In the genomic region with DNA sequence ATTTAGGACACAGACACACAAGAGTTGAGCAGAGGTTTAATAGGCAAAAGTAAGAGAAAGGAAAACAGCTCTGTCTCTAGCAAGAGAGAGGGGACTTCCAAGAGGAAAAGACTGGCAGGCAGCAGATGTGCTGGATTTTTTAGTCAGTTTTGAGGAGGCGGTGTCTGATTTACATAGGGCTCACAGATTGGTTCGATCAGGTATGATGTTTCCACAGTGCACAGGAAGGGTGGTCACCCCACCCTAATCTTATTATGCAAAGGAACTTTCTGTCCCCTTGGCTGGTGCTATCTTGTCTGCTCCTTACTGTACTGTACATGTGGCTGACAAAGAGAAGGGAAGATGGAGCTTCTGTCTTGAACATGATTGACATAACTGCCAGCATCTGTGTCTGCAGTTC, we compare ENCODE assay signal across 9 cellular contexts. TPM values are rescaled to one million over a fixed set of nuclear protein-coding genes. Genes with fewer than 3 reads are reported as not detected.
DNase-seq lines count a peak whose midpoint lies in the region; ATAC-seq, FAIRE-seq and TF ChIP-seq lines count a peak whose summit lies in the region.
"Had no signal": no experiment of that assay in that cellular context is flagged by ENCODE, and none has a peak within 500 bp of the region (broad histone marks: within the 10 kb centered on the region; RNA-seq: fewer than 3 reads in every experiment).

No MANE protein-coding gene starts in this region.

- no peaks in the 10 kb centered on the region for H3K27me3 Mint-ChIP-seq in WTC11 (ENCODE audit: low read depth)

- H3K14ac ChIP-seq in trophoblast cell (ENCODE audit: low read length): no peak overlapping the region

- no peak overlapping the region for H3K23ac ChIP-seq in trophoblast cell (ENCODE audit: low read length)

- H2AFZ ChIP-seq in trophoblast cell (ENCODE audit: insufficient read depth, low read length, poor library complexity): no peak overlapping the region

- WGBS in small intestine, 3 donors: 28 to 59% (median 52%) methylated on average over 2 of the region's 2 CpGs
- no CpG with 5 or more reads among the region's 2 CpGs for WGBS in trophoblast cell (ENCODE audit: extremely low coverage, insufficient coverage, insufficient read length)

- TF ChIP-seq CTCF in WTC11 (IDR thresholded peaks at IDR 0.05): no peak

- H3K18ac ChIP-seq in trophoblast cell (ENCODE audit: low read length): no peak overlapping the region

- no peak overlapping the region for H3K4me2 ChIP-seq in trophoblast cell (ENCODE audit: low read length)
- H3K4me2 ChIP-seq: A549 had no signal

- no peaks in the 10 kb centered on the region for H3K4me1 Mint-ChIP-seq in WTC11

- H3K79me2 ChIP-seq in trophoblast cell (ENCODE audit: control insufficient read depth, insufficient read depth, low read length, poor library complexity): no peaks in the 10 kb centered on the region

- H3K9me3 ChIP-seq in small intestine (ENCODE audit: control insufficient read depth, low read depth) (no peaks in the 10 kb centered on the region), trophoblast cell (ENCODE audit: insufficient read depth, low read depth, low read length) (no peaks in the 10 kb centered on the region)
- H3K9me3 ChIP-seq: A549 had no signal

- no peak overlapping the region for H2BK120ac ChIP-seq in trophoblast cell (ENCODE audit: insufficient read depth, low read length, poor library complexity)

- H2AK5ac ChIP-seq in trophoblast cell (ENCODE audit: low read length): no peak overlapping the region

- H3K4me1 ChIP-seq in small intestine (ENCODE audit: control insufficient read depth in 2 of 2, insufficient read depth in 1 of 2, low read depth in 1 of 2, low read length in 1 of 2) (peaks cover 3 to 4% of the 10 kb centered on the region in 2 donors), trophoblast cell (ENCODE audit: control insufficient read depth in 1 of 2, insufficient read depth in 2 of 2, low read length in 2 of 2) (no peaks in the 10 kb centered on the region)
- H3K4me1 ChIP-seq: A549 had no signal

- ATAC-seq in activated CD4-positive, CD25-positive, alpha-beta regulatory T cell treated with anti-CD3 and anti-CD28 coated beads, Interleukin-2, amount 50 U/mL, for 24 hours: peak; percentile 21 to 60
- ATAC-seq in HG02885 (IDR thresholded peaks at IDR 0.05; ENCODE audit: poor library complexity, unreplicated experiment): peak; percentile 76
- ATAC-seq in WTC11: no peak
- ATAC-seq: A549 had no signal

- H3K4me3 Mint-ChIP-seq in WTC11: no peak overlapping the region

- H3K27ac ChIP-seq in small intestine (ENCODE audit: low read depth in 1 of 2, low read length in 1 of 2) (peak overlapping the region; percentile 25 to 90), trophoblast cell (ENCODE audit: low read depth, low read length) (no peak overlapping the region)
- H3K27ac ChIP-seq: A549 had no signal

- H3K36me3 Mint-ChIP-seq in WTC11: peaks cover 56% of the 10 kb centered on the region

- no peaks in the 10 kb centered on the region for H3K79me1 ChIP-seq in trophoblast cell (ENCODE audit: low read length)

- no peak for FAIRE-seq in small intestine (lab: Jason Lieb, UNC)
- FAIRE-seq: A549 had no signal

- H3K4me3 ChIP-seq in small intestine (ENCODE audit: low read depth in 1 of 2, low read length in 2 of 2): no peak overlapping the region
- H3K4me3 ChIP-seq in trophoblast cell (ENCODE audit: low read depth, low read length): no peak overlapping the region
- H3K4me3 ChIP-seq: A549 had no signal

- H3K9ac ChIP-seq in trophoblast cell (ENCODE audit: low read length): no peak overlapping the region

- H3K27me3 ChIP-seq in small intestine (ENCODE audit: control insufficient read depth in 2 of 2, insufficient read depth in 2 of 2, low read length in 2 of 2): no peaks in the 10 kb centered on the region
- H3K27me3 ChIP-seq in trophoblast cell (ENCODE audit: insufficient read depth, low read length): no peaks in the 10 kb centered on the region

- peaks cover 17 to 22% of the 10 kb centered on the region in 2 donors for H3K36me3 ChIP-seq in small intestine (ENCODE audit: control insufficient read depth in 2 of 2, insufficient read depth in 2 of 2, low read length in 2 of 2)
- peaks cover 33 to 41% of the 10 kb centered on the region in 2 experiments for H3K36me3 ChIP-seq in trophoblast cell (ENCODE audit: control insufficient read depth in 1 of 2, insufficient read depth in 2 of 2, low read length in 2 of 2)

- no peak for DNase-seq in activated CD4-positive, CD25-positive, alpha-beta regulatory T cell (lab: John Stamatoyannopoulos, UW)
- DNase-seq in WTC11 (ENCODE audit: low spot score) (no peak), small intestine (peak; percentile 45), Kasumi-1 (lab: John Stamatoyannopoulos, UW) (no peak), trophoblast cell (no peak)
- no peak for DNase-seq in activated effector memory CD4-positive, alpha-beta T cell treated with anti-CD3 and anti-CD28 coated beads, Interleukin-2, amount 50 U/mL, for 16 hours

- H2BK5ac ChIP-seq in trophoblast cell (ENCODE audit: low read depth, low read length, poor library complexity): no peak overlapping the region

- CTCF ChIA-PET in WTC11 (lab: Charles Lee): no interaction called here

- no peak overlapping the region for H2BK12ac ChIP-seq in trophoblast cell (ENCODE audit: low read length)

- H4K91ac ChIP-seq in trophoblast cell (ENCODE audit: low read depth, low read length): no peak overlapping the region

- H4K8ac ChIP-seq in trophoblast cell (ENCODE audit: low read depth, low read length): no peak overlapping the region

- POLR2A ChIA-PET in WTC11 (lab: Charles Lee): no interaction called here

- H4K12ac ChIP-seq in trophoblast cell (ENCODE audit: low read depth, low read length): no peak overlapping the region

- H3K27ac Mint-ChIP-seq in WTC11: peak overlapping the region; percentile 55; the same call in 1 of the 2 replicates

- no peaks in the 10 kb centered on the region for H3K9me3 Mint-ChIP-seq in WTC11

- no peak overlapping the region for H3K4ac ChIP-seq in trophoblast cell (ENCODE audit: low read depth, low read length)

TF ChIP-seq in WTC11, 78 proteins besides CTCF, POLR2A, EP300 and RAD21:
- TF ChIP-seq ELF4 (CRISPR knock-in tag; IDR thresholded peaks at IDR 0.05; ENCODE audit: low read depth): no peak
TF ChIP-seq in WTC11: peak in this region for 0.

RNA-seq across cellular contexts. Expression of gene BFAR, which starts 25.3 kb away (rescaled TPM):
- 56.1 to 70.3 TPM (median 59.4 TPM) in 3 replicates for total RNA-seq in WTC11 (2021)
- 10 to 100 TPM; 38.9 to 45.1 (median 42.3) TPM for polyA plus RNA-seq in small intestine
- 49.8 and 52.2 TPM in 2 replicates for polyA plus RNA-seq in trophoblast cell (2013)

RNA-seq across cellular contexts. Expression of gene PARN, which starts 28.0 kb away (rescaled TPM):
- 37.7 to 39.4 TPM (median 38.5 TPM) in 3 replicates for total RNA-seq in WTC11 (2021)
- polyA plus RNA-seq in small intestine: 10 to 100 TPM; 11.1 to 16.3 (median 15.2) TPM
- 24.4 and 25.2 TPM in 2 replicates for polyA plus RNA-seq in trophoblast cell (2013)

RNA-seq across cellular contexts. Expression of gene PLA2G10, which starts 36.0 kb away (rescaled TPM):
- total RNA-seq in WTC11 (2021): 0.39 to 0.85 TPM (median 0.42 TPM) in 3 replicates
- polyA plus RNA-seq in small intestine: 1 to 10 TPM; 5.7 to 8.0 (median 6.9) TPM
- 0.42 and 0.45 TPM in 2 replicates for polyA plus RNA-seq in trophoblast cell (2013)

RNA-seq across cellular contexts. Expression of gene NPIPA3, which starts 45.1 kb away (rescaled TPM):
- total RNA-seq in WTC11 (2021): 0.92 to 2.3 TPM (median 1.4 TPM) in 3 replicates
- 1 to 10 TPM in 1 of 3 donors, under 1 TPM in 1, not detected in 1; 0.21 to 1.6 TPM for polyA plus RNA-seq in small intestine
- polyA plus RNA-seq in trophoblast cell (2013): 0.76 and 1.3 TPM in 2 replicates
